23 cellular contexts compared by ENCODE assay signal in the genomic region with DNA sequence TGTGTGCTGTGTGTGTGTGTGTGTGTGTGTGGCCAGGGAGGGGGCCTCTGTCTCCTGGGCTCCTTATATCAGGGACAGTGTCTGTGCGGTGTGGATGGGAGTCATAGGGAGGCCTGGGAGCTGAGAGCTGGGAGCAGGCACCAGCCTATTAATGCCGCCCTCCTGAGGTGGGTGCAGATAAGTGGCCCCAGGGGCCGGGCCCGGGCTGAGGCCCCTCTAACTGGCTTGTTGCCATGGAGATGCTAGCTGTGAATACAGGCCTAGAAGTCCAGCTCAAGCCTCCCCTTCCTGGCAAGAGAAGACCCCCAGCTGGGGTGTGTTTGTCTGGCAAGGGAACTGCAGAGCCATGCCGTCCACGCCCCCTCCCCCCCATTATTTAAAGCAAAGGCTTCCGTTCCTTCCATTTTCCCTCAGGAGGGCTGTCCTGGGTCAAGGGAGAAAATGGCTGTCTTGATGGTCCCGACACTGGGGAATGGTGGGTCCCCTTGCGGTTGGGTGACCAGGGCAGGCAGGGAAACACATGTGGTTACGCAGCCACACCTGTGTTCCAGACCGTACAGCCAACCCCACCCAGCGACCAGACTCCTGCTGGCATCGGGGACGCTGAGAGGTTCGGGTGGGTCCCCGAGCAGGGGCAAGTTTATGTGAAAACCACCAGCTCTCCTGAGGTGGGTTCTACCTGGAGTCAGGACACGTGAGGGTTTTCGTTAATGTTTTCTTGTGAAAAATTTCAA.
DNase-seq lines count a peak whose midpoint lies in the region; ATAC-seq and TF ChIP-seq lines count a peak whose summit lies in the region.
"Had no signal": no experiment of that assay in that cellular context is flagged by ENCODE, and none has a peak within 500 bp of the region (broad histone marks: within the 10 kb centered on the region; RNA-seq: fewer than 3 reads in every experiment).

No MANE protein-coding gene starts in this region.

- no peaks in the 10 kb centered on the region for H3K9me3 Mint-ChIP-seq in GM23338
- no peaks in the 10 kb centered on the region for H3K9me3 Mint-ChIP-seq in neural progenitor cell
- H3K9me3 Mint-ChIP-seq in activated T-cell treated with anti-CD3 and anti-CD28 coated beads, Interleukin-2, amount 50 U/mL, for 72 hours = no peaks in the 10 kb centered on the region
- H3K9me3 Mint-ChIP-seq: effector memory CD8-positive, alpha-beta T cell; stimulated activated naive CD8-positive, alpha-beta T cell treated with anti-CD3 and anti-CD28 coated beads, Interleukin-15, amount 100 ng/mL, for 72 hours had no signal

- H3K4me2 ChIP-seq in GM23338 (0 out of 2 replicates have a peak overlapping the region, but pooled peaks have one; percentile 43), neural progenitor cell (peak overlapping the region; percentile 21)
- H3K4me2 ChIP-seq: KMS-11 had no signal

- H3K4me3 ChIP-seq in GM23338 (no peak overlapping the region), neural progenitor cell (no peak overlapping the region)
- H3K4me3 ChIP-seq: body of pancreas, HAP-1, mucosa of descending colon, Peyer's patch, prostate gland, tibial nerve had no signal

- H3K27me3 ChIP-seq in GM23338 (ENCODE audit: insufficient read depth) = no peaks in the 10 kb centered on the region
- H3K27me3 ChIP-seq in neural progenitor cell = no peaks in the 10 kb centered on the region
- H3K27me3 ChIP-seq: Peyer's patch, tibial nerve had no signal

- H3K27ac ChIP-seq in GM23338 (ENCODE audit: low read depth) (no peak overlapping the region), neural progenitor cell (no peak overlapping the region)
- H3K27ac ChIP-seq: body of pancreas, foreskin keratinocyte, KMS-11, neutrophil, Peyer's patch, prostate gland, tibial nerve had no signal

- H4K20me1 ChIP-seq in GM23338 (replicated peaks; ENCODE audit: insufficient read depth) = no peaks in the 10 kb centered on the region
- no peaks in the 10 kb centered on the region for H4K20me1 ChIP-seq in neural progenitor cell (ENCODE audit: low read depth)

- DNase-seq in GM23338 (ENCODE audit: low spot score) = peak; percentile 62
- DNase-seq in NCI-H146 treated with DMSO at 0.1 percent for 48 hours (lab: John Stamatoyannopoulos, UW; ENCODE audit: unreplicated experiment) = peak; percentile 54
- peak; percentile 75 for DNase-seq in ecto neural progenitor cell (ENCODE audit: low spot score)
- peak; percentile 75 for DNase-seq in neural progenitor cell (ENCODE audit: low spot score)
- no peak for DNase-seq in activated T-cell treated with anti-CD3 and anti-CD28 coated beads, Interleukin-2, amount 50 U/mL, for 72 hours
- DNase-seq in T1000 (lab: John Stamatoyannopoulos, UW) = no peak
- DNase-seq: activated T-cell treated with anti-CD3 and anti-CD28 coated beads, Interleukin-2, amount 50 U/mL, for 1 hour; body of pancreas; effector memory CD8-positive, alpha-beta T cell; foreskin keratinocyte; mucosa of descending colon; Peyer's patch; SIG-M5; stimulated activated naive CD8-positive, alpha-beta T cell treated with anti-CD3 and anti-CD28 coated beads, Interleukin-15, amount 100 ng/mL, for 72 hours had no signal

- H3K36me3 Mint-ChIP-seq in GM23338 (ENCODE audit: low read depth) (no peaks in the 10 kb centered on the region; the same call in 2 of the 3 replicates), neural progenitor cell (no peaks in the 10 kb centered on the region)
- H3K36me3 Mint-ChIP-seq in activated T-cell treated with anti-CD3 and anti-CD28 coated beads, Interleukin-2, amount 50 U/mL, for 72 hours (ENCODE audit: insufficient read depth in 2 of 2) = no peaks in the 10 kb centered on the region

- H3K27me3 Mint-ChIP-seq in GM23338 (ENCODE audit: insufficient read depth, low read depth, poor library complexity) (peaks cover 12% of the 10 kb centered on the region), neural progenitor cell (ENCODE audit: insufficient read depth, low read depth) (peaks cover 14% of the 10 kb centered on the region)
- H3K27me3 Mint-ChIP-seq in activated T-cell treated with anti-CD3 and anti-CD28 coated beads, Interleukin-2, amount 50 U/mL, for 72 hours (ENCODE audit: low read depth) = no peaks in the 10 kb centered on the region
- H3K27me3 Mint-ChIP-seq: stimulated activated naive CD8-positive, alpha-beta T cell treated with anti-CD3 and anti-CD28 coated beads, Interleukin-15, amount 100 ng/mL, for 72 hours had no signal

- no peaks in the 10 kb centered on the region for H3K9me3 ChIP-seq in neural progenitor cell (ENCODE audit: low read depth)
- H3K9me3 ChIP-seq: body of pancreas, HAP-1, mucosa of descending colon, neutrophil, Peyer's patch, prostate gland, tibial nerve had no signal

- no peak overlapping the region for H3K9ac ChIP-seq in neural progenitor cell
- H3K9ac ChIP-seq: KMS-11 had no signal

- H3K4me1 ChIP-seq in GM23338 (ENCODE audit: insufficient read depth) (peaks cover 11% of the 10 kb centered on the region; the same call in 1 of the 2 replicates), neural progenitor cell (peaks cover 10% of the 10 kb centered on the region)
- H3K4me1 ChIP-seq: body of pancreas, foreskin keratinocyte, HAP-1, Peyer's patch, prostate gland, tibial nerve had no signal

- ATAC-seq in GM23338 (peak; percentile 77), GM18517 (IDR thresholded peaks at IDR 0.05; ENCODE audit: unreplicated experiment) (no peak), HG02870 (IDR thresholded peaks at IDR 0.05; ENCODE audit: unreplicated experiment) (no peak)
- ATAC-seq in activated T-cell treated with anti-CD3 and anti-CD28 coated beads, Interleukin-2, amount 50 U/mL, for 72 hours (replicated peaks in 1 of 2) = no peak
- ATAC-seq: activated CD4-positive, CD25-positive, alpha-beta regulatory T cell treated with anti-CD3 and anti-CD28 coated beads, Interleukin-2, amount 50 U/mL, for 24 hours; body of pancreas; effector memory CD8-positive, alpha-beta T cell; esophagus mucosa; foreskin keratinocyte; mucosa of descending colon; stimulated activated naive CD8-positive, alpha-beta T cell treated with anti-CD3 and anti-CD28 coated beads, Interleukin-15, amount 100 ng/mL, for 72 hours had no signal

- H3K36me3 ChIP-seq in GM23338 (ENCODE audit: insufficient read depth) (no peaks in the 10 kb centered on the region), neural progenitor cell (no peaks in the 10 kb centered on the region)
- H3K36me3 ChIP-seq: HAP-1, neutrophil, Peyer's patch, prostate gland, tibial nerve had no signal

- H3K4me1 Mint-ChIP-seq in GM23338 (peaks cover 11% of the 10 kb centered on the region), neural progenitor cell (peaks cover 22% of the 10 kb centered on the region)
- no peaks in the 10 kb centered on the region for H3K4me1 Mint-ChIP-seq in activated T-cell treated with anti-CD3 and anti-CD28 coated beads, Interleukin-2, amount 50 U/mL, for 72 hours (ENCODE audit: low read depth)
- H3K4me1 Mint-ChIP-seq: stimulated activated naive CD8-positive, alpha-beta T cell treated with anti-CD3 and anti-CD28 coated beads, Interleukin-15, amount 100 ng/mL, for 72 hours had no signal

- peak overlapping the region; percentile 64 for H2AFZ ChIP-seq in GM23338
- H2AFZ ChIP-seq in neural progenitor cell (replicated peaks) = peak overlapping the region; percentile 86

- H3K79me2 ChIP-seq in GM23338 (replicated peaks; ENCODE audit: insufficient read depth) (no peaks in the 10 kb centered on the region), neural progenitor cell (ENCODE audit: low read depth) (no peaks in the 10 kb centered on the region)

- H3K27ac Mint-ChIP-seq in GM23338 (no peak overlapping the region), neural progenitor cell (peak overlapping the region; percentile 90)
- no peak overlapping the region for H3K27ac Mint-ChIP-seq in activated T-cell treated with anti-CD3 and anti-CD28 coated beads, Interleukin-2, amount 50 U/mL, for 72 hours
- H3K27ac Mint-ChIP-seq: effector memory CD8-positive, alpha-beta T cell had no signal

- no peak overlapping the region for H3K4me3 Mint-ChIP-seq in GM23338
- peak overlapping the region; percentile 24 for H3K4me3 Mint-ChIP-seq in neural progenitor cell
- H3K4me3 Mint-ChIP-seq in activated T-cell treated with anti-CD3 and anti-CD28 coated beads, Interleukin-2, amount 50 U/mL, for 72 hours = no peak overlapping the region
- H3K4me3 Mint-ChIP-seq: effector memory CD8-positive, alpha-beta T cell; stimulated activated naive CD8-positive, alpha-beta T cell treated with anti-CD3 and anti-CD28 coated beads, Interleukin-15, amount 100 ng/mL, for 72 hours had no signal

- peak in 1 of 2 experiments; percentile 32; a peak in 2 of 4 replicates for TF ChIP-seq CTCF in GM23338 (conservative IDR thresholded peaks at IDR 0.05; ENCODE audit: low read depth in 2 of 2)
- TF ChIP-seq CTCF in neural progenitor cell (IDR thresholded peaks at IDR 0.05) = no peak

- H3F3A ChIP-seq in GM23338 (replicated peaks; ENCODE audit: low read depth) = no peaks in the 10 kb centered on the region
- H3F3A ChIP-seq in neural progenitor cell (ENCODE audit: low read depth) = no peaks in the 10 kb centered on the region

- no peaks in the 10 kb centered on the region for H3K9me2 ChIP-seq in GM23338 (ENCODE audit: insufficient read depth)

TF ChIP-seq in GM23338, 12 proteins besides CTCF, POLR2A, EP300 and RAD21 (continues in another document):
- no peak for TF ChIP-seq STAT1 (IDR thresholded peaks at IDR 0.05; ENCODE audit: unreplicated experiment)
- TF ChIP-seq, protein P1, sequence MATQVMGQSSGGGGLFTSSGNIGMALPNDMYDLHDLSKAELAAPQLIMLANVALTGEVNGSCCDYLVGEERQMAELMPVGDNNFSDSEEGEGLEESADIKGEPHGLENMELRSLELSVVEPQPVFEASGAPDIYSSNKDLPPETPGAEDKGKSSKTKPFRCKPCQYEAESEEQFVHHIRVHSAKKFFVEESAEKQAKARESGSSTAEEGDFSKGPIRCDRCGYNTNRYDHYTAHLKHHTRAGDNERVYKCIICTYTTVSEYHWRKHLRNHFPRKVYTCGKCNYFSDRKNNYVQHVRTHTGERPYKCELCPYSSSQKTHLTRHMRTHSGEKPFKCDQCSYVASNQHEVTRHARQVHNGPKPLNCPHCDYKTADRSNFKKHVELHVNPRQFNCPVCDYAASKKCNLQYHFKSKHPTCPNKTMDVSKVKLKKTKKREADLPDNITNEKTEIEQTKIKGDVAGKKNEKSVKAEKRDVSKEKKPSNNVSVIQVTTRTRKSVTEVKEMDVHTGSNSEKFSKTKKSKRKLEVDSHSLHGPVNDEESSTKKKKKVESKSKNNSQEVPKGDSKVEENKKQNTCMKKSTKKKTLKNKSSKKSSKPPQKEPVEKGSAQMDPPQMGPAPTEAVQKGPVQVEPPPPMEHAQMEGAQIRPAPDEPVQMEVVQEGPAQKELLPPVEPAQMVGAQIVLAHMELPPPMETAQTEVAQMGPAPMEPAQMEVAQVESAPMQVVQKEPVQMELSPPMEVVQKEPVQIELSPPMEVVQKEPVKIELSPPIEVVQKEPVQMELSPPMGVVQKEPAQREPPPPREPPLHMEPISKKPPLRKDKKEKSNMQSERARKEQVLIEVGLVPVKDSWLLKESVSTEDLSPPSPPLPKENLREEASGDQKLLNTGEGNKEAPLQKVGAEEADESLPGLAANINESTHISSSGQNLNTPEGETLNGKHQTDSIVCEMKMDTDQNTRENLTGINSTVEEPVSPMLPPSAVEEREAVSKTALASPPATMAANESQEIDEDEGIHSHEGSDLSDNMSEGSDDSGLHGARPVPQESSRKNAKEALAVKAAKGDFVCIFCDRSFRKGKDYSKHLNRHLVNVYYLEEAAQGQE (IDR thresholded peaks at IDR 0.05; ENCODE audit: unreplicated experiment) = no peak
- no peak for TF ChIP-seq NANOG (IDR thresholded peaks at IDR 0.05; ENCODE audit: borderline replicate concordance)

Comparison
In these comparisons a context has a peak if more than half of its experiments do, and no peak if none do; other contexts are left out.
1. DNase-seq: peak in GM23338 (single experiment), NCI-H146 treated with DMSO at 0.1 percent for 48 hours (single experiment), ecto neural progenitor cell (single experiment) and neural progenitor cell (single experiment); none in activated T-cell treated with anti-CD3 and anti-CD28 coated beads, Interleukin-2, amount 50 U/mL, for 72 hours (0 of 2) and T1000 (single experiment).